Comparison of ENCODE assay signal across 2 cellular contexts in the genomic region with DNA sequence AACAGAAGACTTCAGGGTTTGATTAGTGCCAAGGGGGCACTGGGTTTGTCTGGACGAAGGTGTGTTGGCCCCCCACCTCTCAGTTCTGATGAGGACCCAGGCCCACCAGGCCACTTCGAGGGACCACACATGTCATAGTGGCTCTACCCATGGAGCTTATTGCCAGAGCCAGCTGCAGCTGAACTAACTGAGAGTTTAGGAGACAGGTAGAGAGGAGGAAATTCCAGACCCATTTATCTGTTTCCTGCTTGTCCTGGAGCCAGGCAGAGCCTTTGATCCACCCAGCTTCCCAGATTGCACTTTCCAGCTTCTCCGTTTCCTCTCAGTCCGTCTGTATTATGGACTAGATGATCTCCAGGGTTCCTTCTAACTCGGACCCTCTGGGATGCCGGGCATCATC.
TF ChIP-seq lines count a peak whose summit lies in the region.

No MANE protein-coding gene starts in this region.

TF ChIP-seq in GM12891, 5 proteins besides CTCF, POLR2A, EP300 and RAD21:
- TF ChIP-seq SPI1 (IDR thresholded peaks at IDR 0.05; ENCODE audit: low read depth, low read length) (no peak), POLR2AphosphoS5 (IDR thresholded peaks at IDR 0.05; ENCODE audit: low read depth, low read length) (peak; percentile 53; the same call in 1 of the 2 replicates)

TF ChIP-seq in endothelial cell of umbilical vein, 7 proteins besides CTCF, POLR2A, EP300 and RAD21:
- TF ChIP-seq POLR2AphosphoS5 (IDR thresholded peaks at IDR 0.05; ENCODE audit: insufficient read depth, low read depth, low read length) (peak; percentile 37), GATA2 (IDR thresholded peaks at IDR 0.05; ENCODE audit: insufficient read depth, insufficient read length, low read depth, low read length) (no peak)
